ENCODE assay signal across 5 cellular contexts in genomic region chr17:3702035-3702539, GRCh38. TPM values are rescaled to one million over a fixed set of nuclear protein-coding genes. Genes with fewer than 3 reads are reported as not detected.
A peak's percentile ranks its signal among the peaks of the same experiment; 100 is the strongest.
DNase-seq lines count a peak whose midpoint lies in the region; ATAC-seq and TF ChIP-seq lines count a peak whose summit lies in the region.
"Not testable (repeated sequence)": the region's sequence is repeated elsewhere in the genome, so short reads cannot be mapped to it uniquely, and the experiment has no call there.

No MANE protein-coding gene starts in this region.

- not testable (repeated sequence) for H3K4me3 Mint-ChIP-seq in CD4-positive, CD25-positive, alpha-beta regulatory T cell; activated CD8-positive, alpha-beta T cell treated with anti-CD3 and anti-CD28 coated beads for 36 hours
- H3K4me3 Mint-ChIP-seq in endothelial cell (ENCODE audit: unreplicated experiment): peak overlapping the region; percentile 28

- H3K4me3 ChIP-seq in CD4-positive, CD25-positive, alpha-beta regulatory T cell (ENCODE audit: low read depth, low read length); testis: not testable (repeated sequence)

- peak overlapping the region in 2 of 3 donors; percentile 11 to 44 for H3K27ac Mint-ChIP-seq in CD4-positive, CD25-positive, alpha-beta regulatory T cell
- not testable (repeated sequence) for H3K27ac Mint-ChIP-seq in activated CD8-positive, alpha-beta T cell treated with anti-CD3 and anti-CD28 coated beads for 36 hours; endothelial cell (ENCODE audit: unreplicated experiment)

- not testable (repeated sequence) for ATAC-seq in CD4-positive, CD25-positive, alpha-beta regulatory T cell (ENCODE audit: low read depth in 2 of 2)
- ATAC-seq in activated CD8-positive, alpha-beta T cell treated with anti-CD3 and anti-CD28 coated beads for 36 hours: peak; percentile 34

- not testable (repeated sequence) for H3K36me3 Mint-ChIP-seq in CD4-positive, CD25-positive, alpha-beta regulatory T cell; endothelial cell (ENCODE audit: low read depth, unreplicated experiment)
- H3K36me3 Mint-ChIP-seq in activated CD8-positive, alpha-beta T cell treated with anti-CD3 and anti-CD28 coated beads for 36 hours (ENCODE audit: low read depth): peaks cover 11% of the 10 kb centered on the region

- H3K27me3 Mint-ChIP-seq in CD4-positive, CD25-positive, alpha-beta regulatory T cell; activated CD8-positive, alpha-beta T cell treated with anti-CD3 and anti-CD28 coated beads for 36 hours; endothelial cell (ENCODE audit: unreplicated experiment): not testable (repeated sequence)

- not testable (repeated sequence) for H3K9me3 ChIP-seq in CD4-positive, CD25-positive, alpha-beta regulatory T cell (ENCODE audit: control insufficient read depth in 2 of 2, low read length in 2 of 2); testis

- 75 to 92% methylated on average over 7 of the region's 7 CpGs for WGBS in testis, 2 donors

- DNase-seq in CD4-positive, CD25-positive, alpha-beta regulatory T cell; endothelial cell (ENCODE audit: low spot score): not testable (repeated sequence)
- peak; percentile 43 for DNase-seq in NAMALWA (ENCODE audit: low spot score)
- peak; percentile 19 for DNase-seq in activated CD8-positive, alpha-beta T cell treated with anti-CD3 and anti-CD28 coated beads for 36 hours
- DNase-seq in testis: peak; percentile 36

- intact Hi-C loops in activated CD8-positive, alpha-beta T cell treated with anti-CD3 and anti-CD28 coated beads for 36 hours (cut with micrococcal nuclease); testis (cut with DNase I; ENCODE audit: low total_unique reads): not testable (repeated sequence)

- H3K36me3 ChIP-seq in CD4-positive, CD25-positive, alpha-beta regulatory T cell (ENCODE audit: control insufficient read depth, insufficient read depth, low read length); testis (ENCODE audit: low read depth, missing control alignments): not testable (repeated sequence)

- POLR2A ChIA-PET in activated CD8-positive, alpha-beta T cell treated with anti-CD3 and anti-CD28 coated beads for 36 hours (lab: Charles Lee): interaction anchor here (2.3 kb wide), 1 partner anchor 19 kb away, joined by 6 read pairs; no protein-coding TSS in a partner anchor

- H3K27ac ChIP-seq in CD4-positive, CD25-positive, alpha-beta regulatory T cell (ENCODE audit: insufficient read depth, low read length, poor library complexity, severe bottlenecking); testis: not testable (repeated sequence)

- not testable (repeated sequence) for TF ChIP-seq CTCF in activated CD8-positive, alpha-beta T cell treated with anti-CD3 and anti-CD28 coated beads for 36 hours (IDR thresholded peaks at IDR 0.05); endothelial cell (IDR thresholded peaks at IDR 0.05; ENCODE audit: unreplicated experiment); testis (IDR thresholded peaks at IDR 0.05)

- CTCF ChIA-PET in activated CD8-positive, alpha-beta T cell treated with anti-CD3 and anti-CD28 coated beads for 36 hours (lab: Charles Lee): not testable (repeated sequence)

- not testable (repeated sequence) for H3K4me1 ChIP-seq in CD4-positive, CD25-positive, alpha-beta regulatory T cell (ENCODE audit: control insufficient read depth, insufficient read depth, low read length, poor library complexity, severe bottlenecking); testis

- not testable (repeated sequence) for TF ChIP-seq POLR2A in testis (IDR thresholded peaks at IDR 0.05)

- H3K27me3 ChIP-seq in CD4-positive, CD25-positive, alpha-beta regulatory T cell (ENCODE audit: control insufficient read depth, insufficient read depth, low read length); testis: not testable (repeated sequence)

- H3K9me3 Mint-ChIP-seq in CD4-positive, CD25-positive, alpha-beta regulatory T cell; endothelial cell (ENCODE audit: unreplicated experiment): not testable (repeated sequence)
- peaks cover 14% of the 10 kb centered on the region for H3K9me3 Mint-ChIP-seq in activated CD8-positive, alpha-beta T cell treated with anti-CD3 and anti-CD28 coated beads for 36 hours

- not testable (repeated sequence) for H3K4me1 Mint-ChIP-seq in CD4-positive, CD25-positive, alpha-beta regulatory T cell; activated CD8-positive, alpha-beta T cell treated with anti-CD3 and anti-CD28 coated beads for 36 hours (ENCODE audit: low read depth); endothelial cell (ENCODE audit: unreplicated experiment)

RNA-seq across cellular contexts. Expression of gene P2RX5, which starts 6.1 kb away (rescaled TPM):
- total RNA-seq in CD4-positive, CD25-positive, alpha-beta regulatory T cell: 16.7 TPM
- polyA plus RNA-seq in CD4-positive, CD25-positive, alpha-beta regulatory T cell: 10 to 100 TPM; 11.8 to 21.0 (median 14.5) TPM
- total RNA-seq in activated CD8-positive, alpha-beta T cell treated with anti-CD3 and anti-CD28 coated beads for 36 hours: 10 to 100 TPM; 35.7 to 39.5 TPM
- total RNA-seq in endothelial cell (ENCODE audit: unreplicated experiment) (0.36 TPM), testis (1 to 10 TPM; 2.0 to 3.0 TPM)
- polyA plus RNA-seq in testis (ENCODE audit: insufficient read depth, low read depth, low replicate concordance): 3.7 TPM

RNA-seq across cellular contexts. Expression of gene HASPIN, which starts 21.6 kb away (rescaled TPM):
- 0.27 TPM for total RNA-seq in CD4-positive, CD25-positive, alpha-beta regulatory T cell
- under 1 TPM; 0.07 to 0.53 (median 0.34) TPM for polyA plus RNA-seq in CD4-positive, CD25-positive, alpha-beta regulatory T cell
- 10 to 100 TPM; 20.7 to 21.3 TPM for total RNA-seq in activated CD8-positive, alpha-beta T cell treated with anti-CD3 and anti-CD28 coated beads for 36 hours
- total RNA-seq in endothelial cell (ENCODE audit: unreplicated experiment): 5.2 TPM
- total RNA-seq in testis: 10 to 100 TPM; 14.9 to 16.7 TPM
- 20.5 TPM for polyA plus RNA-seq in testis (ENCODE audit: insufficient read depth, low read depth, low replicate concordance)

RNA-seq across cellular contexts. Expression of gene EMC6, which starts 33.5 kb away (rescaled TPM):
- total RNA-seq in CD4-positive, CD25-positive, alpha-beta regulatory T cell: 27.2 TPM
- 100 to 1,000 TPM; 112 to 125 (median 117) TPM for polyA plus RNA-seq in CD4-positive, CD25-positive, alpha-beta regulatory T cell
- total RNA-seq in activated CD8-positive, alpha-beta T cell treated with anti-CD3 and anti-CD28 coated beads for 36 hours: 10 to 100 TPM; 50.8 to 58.7 TPM
- 43.0 TPM for total RNA-seq in endothelial cell (ENCODE audit: unreplicated experiment)
- total RNA-seq in testis: 10 to 100 TPM; 39.0 to 46.5 TPM
- polyA plus RNA-seq in testis (ENCODE audit: insufficient read depth, low read depth, low replicate concordance): 74.1 TPM

RNA-seq across cellular contexts. Expression of gene TAX1BP3, which starts 33.7 kb away (rescaled TPM):
- total RNA-seq in CD4-positive, CD25-positive, alpha-beta regulatory T cell: 14.9 TPM
- 10 to 100 TPM; 33.2 to 43.6 (median 35.7) TPM for polyA plus RNA-seq in CD4-positive, CD25-positive, alpha-beta regulatory T cell
- total RNA-seq in activated CD8-positive, alpha-beta T cell treated with anti-CD3 and anti-CD28 coated beads for 36 hours: 10 to 100 TPM; 14.3 to 15.1 TPM
- total RNA-seq in endothelial cell (ENCODE audit: unreplicated experiment): 148 TPM
- total RNA-seq in testis: 100 to 1,000 TPM; 150 to 212 TPM
- 93.6 TPM for polyA plus RNA-seq in testis (ENCODE audit: insufficient read depth, low read depth, low replicate concordance)
